ENCODE assay signal across 27 cellular contexts in genomic region chr1:171379846-171380245, GRCh38.
"Had no signal": no experiment of that assay in that cellular context is flagged by ENCODE, and none has a peak within 500 bp of the region (broad histone marks: within the 10 kb centered on the region; RNA-seq: fewer than 3 reads in every experiment).

No MANE protein-coding gene starts in this region.

- ATAC-seq: esophagus mucosa; heart right ventricle; left ventricle myocardium superior; lower lobe of right lung; natural killer cell; psoas muscle; right cardiac atrium; stimulated activated effector memory CD8-positive, alpha-beta T cell treated with anti-CD3 and anti-CD28 coated beads, Interleukin-12 subunit alpha, Interleukin-12 subunit beta, amount 100 ng/mL, for 72 hours had no signal

- H3K36me3 Mint-ChIP-seq: natural killer cell; stimulated activated effector memory CD8-positive, alpha-beta T cell treated with anti-CD3 and anti-CD28 coated beads, Interleukin-12 subunit alpha, Interleukin-12 subunit beta, amount 100 ng/mL, for 72 hours had no signal

- H3K4me1 Mint-ChIP-seq: endodermal cell; natural killer cell; stimulated activated effector memory CD8-positive, alpha-beta T cell treated with anti-CD3 and anti-CD28 coated beads, Interleukin-12 subunit alpha, Interleukin-12 subunit beta, amount 100 ng/mL, for 72 hours had no signal

- H3K9me3 Mint-ChIP-seq: natural killer cell had no signal

- H3K27ac ChIP-seq: colonic mucosa, epithelial cell of prostate, heart right ventricle, lower lobe of right lung, ovary, psoas muscle, sigmoid colon, stomach, thyroid gland, vagina had no signal

- H3K9me3 ChIP-seq: colonic mucosa, lower lobe of right lung, ovary, psoas muscle, sigmoid colon, thyroid gland, vagina had no signal

- H3K4me3 Mint-ChIP-seq: dendritic cell treated with granulocyte-macrophage colony-stimulating factor and Interleukin-4, amounts not matched to agents 40 ng/mL and 50 ng/mL, for 4 days; endodermal cell; natural killer cell; stimulated activated effector memory CD8-positive, alpha-beta T cell treated with anti-CD3 and anti-CD28 coated beads, Interleukin-12 subunit alpha, Interleukin-12 subunit beta, amount 100 ng/mL, for 72 hours had no signal

- DNase-seq: colonic mucosa; effector CD8-positive, alpha-beta T cell; endodermal cell; glutamatergic neuron; heart right ventricle; hippocampal formation; islet precursor cell; left ventricle myocardium superior; lower lobe of right lung; natural killer cell; occipital lobe; ovary; posterior cingulate gyrus; psoas muscle; right cardiac atrium; sigmoid colon; stimulated activated CD4-positive, alpha-beta T cell treated with anti-CD3 and anti-CD28 coated beads, Interleukin-2, amount 100 ng/mL, for 24 hours; stimulated activated CD4-positive, alpha-beta T cell treated with anti-CD3 and anti-CD28 coated beads, Interleukin-4, amount 100 ng/mL, for 24 hours; stimulated activated naive CD4-positive, alpha-beta T cell treated with Interleukin-2 at 50 U/mL for 16 hours; stomach; thyroid gland; trophoblast cell had no signal

- H3K4me3 ChIP-seq: colonic mucosa, heart right ventricle, lower lobe of right lung, ovary, psoas muscle, sigmoid colon, stomach, thyroid gland, vagina had no signal

- H3K27ac Mint-ChIP-seq: dendritic cell treated with granulocyte-macrophage colony-stimulating factor and Interleukin-4, amounts not matched to agents 40 ng/mL and 50 ng/mL, for 4 days; endodermal cell; natural killer cell; stimulated activated effector memory CD8-positive, alpha-beta T cell treated with anti-CD3 and anti-CD28 coated beads, Interleukin-12 subunit alpha, Interleukin-12 subunit beta, amount 100 ng/mL, for 72 hours had no signal

- H3K36me3 ChIP-seq: colonic mucosa, heart right ventricle, lower lobe of right lung, ovary, sigmoid colon, stomach, thyroid gland, vagina had no signal

- H3K4me1 ChIP-seq: colonic mucosa, heart right ventricle, lower lobe of right lung, psoas muscle, sigmoid colon, stomach, thyroid gland, vagina had no signal

- H3K27me3 ChIP-seq: colonic mucosa, heart right ventricle, ovary, sigmoid colon, stomach, thyroid gland, vagina had no signal
